ENCODE assay signal across 8 cellular contexts in genomic region chr17:16214190-16215001, GRCh38. TPM values are rescaled to one million over a fixed set of nuclear protein-coding genes. Genes with fewer than 3 reads are reported as not detected.
DNase-seq lines count a peak whose midpoint lies in the region; ATAC-seq and TF ChIP-seq lines count a peak whose summit lies in the region.

No MANE protein-coding gene starts in this region.

- H3K9ac ChIP-seq in Loucy (ENCODE audit: low read depth, low read length, poor library complexity, severe bottlenecking) = peak overlapping the region; percentile 97

- no peak for TF ChIP-seq CTCF in Loucy (conservative IDR thresholded peaks at IDR 0.05; ENCODE audit: low read length)
- no peak for TF ChIP-seq CTCF in testis (IDR thresholded peaks at IDR 0.05)

- peak overlapping the region; percentile 95 to 98 for H3K27ac ChIP-seq in testis

- intact Hi-C loops in testis (cut with DNase I; ENCODE audit: low total_unique reads) = no loop called here

- no peaks in the 10 kb centered on the region for H3K9me2 ChIP-seq in Loucy (replicated peaks; ENCODE audit: low read depth, low read length)

- H3K9me3 ChIP-seq in Loucy (ENCODE audit: insufficient read depth, low read depth, low read length) (no peaks in the 10 kb centered on the region), testis (no peaks in the 10 kb centered on the region)

- WGBS in testis, 2 donors = 3 to 4% methylated on average over 11 to 16 of the region's 16 CpGs

- no peak for ATAC-seq in HG03097 (IDR thresholded peaks at IDR 0.05; ENCODE audit: low FRiP score, unreplicated experiment)

- peak overlapping the region; percentile 95 for H3K4me2 ChIP-seq in Loucy (ENCODE audit: low read depth, low read length, poor library complexity, severe bottlenecking)

- H3K36me3 ChIP-seq in Loucy (ENCODE audit: insufficient read depth, low read length) = no peaks in the 10 kb centered on the region
- no peaks in the 10 kb centered on the region for H3K36me3 ChIP-seq in testis (ENCODE audit: low read depth, missing control alignments)

- H3K27me3 ChIP-seq in Loucy (ENCODE audit: insufficient read depth, low read length, poor library complexity, severe bottlenecking) = peaks cover 7% of the 10 kb centered on the region
- H3K27me3 ChIP-seq in testis = no peaks in the 10 kb centered on the region

- H3K79me2 ChIP-seq in Loucy (ENCODE audit: insufficient read depth, low read length) = peaks cover 92% of the 10 kb centered on the region

- peak; percentile 17 for DNase-seq in DMS 273 (lab: John Stamatoyannopoulos, UW; ENCODE audit: unreplicated experiment)
- no peak for DNase-seq in DMS 273 treated with DMSO at 0.1 percent for 48 hours (lab: John Stamatoyannopoulos, UW)
- DNase-seq in astrocyte of the hippocampus (ENCODE audit: low read depth, low spot score) = peak; percentile 20
- DNase-seq in left kidney (ENCODE audit: low read depth, low spot score) = peak; percentile 18
- no peak for DNase-seq in testis
- no peak for DNase-seq in NCI-H2029 treated with DMSO at 0.1 percent for 48 hours (lab: John Stamatoyannopoulos, UW)

- H3K4me3 ChIP-seq in Loucy (ENCODE audit: low read length, poor library complexity, severe bottlenecking) = peak overlapping the region; percentile 85
- peak overlapping the region; percentile 96 to 99 for H3K4me3 ChIP-seq in testis

- peaks cover 3% of the 10 kb centered on the region for H3F3A ChIP-seq in Loucy (ENCODE audit: low read depth)

- H2AFZ ChIP-seq in Loucy (ENCODE audit: low read length) = peak overlapping the region; percentile 82

- TF ChIP-seq POLR2A in testis (IDR thresholded peaks at IDR 0.05) = no peak

- peaks cover 59% of the 10 kb centered on the region for H4K20me1 ChIP-seq in Loucy (ENCODE audit: insufficient read depth, low read length, poor library complexity, severe bottlenecking)

- H3K4me1 ChIP-seq in Loucy (ENCODE audit: insufficient read depth, low read length, poor library complexity, severe bottlenecking) = peaks cover 43% of the 10 kb centered on the region
- peaks cover 15% of the 10 kb centered on the region for H3K4me1 ChIP-seq in testis

RNA-seq across cellular contexts. Expression of gene NCOR1, which starts 0.9 kb away (rescaled TPM):
- 100 to 1,000 TPM; 270 to 281 TPM for total RNA-seq in testis
- 88.6 TPM for polyA plus RNA-seq in testis (ENCODE audit: insufficient read depth, low read depth, low replicate concordance)

RNA-seq across cellular contexts. Expression of gene PIGL, which starts 2.6 kb away (rescaled TPM):
- total RNA-seq in testis = 10 to 100 TPM; 74.1 to 93.9 TPM
- polyA plus RNA-seq in testis (ENCODE audit: insufficient read depth, low read depth, low replicate concordance) = 31.3 TPM

Comparison
In these comparisons a context has a peak if more than half of its experiments do, and no peak if none do; other contexts are left out.
1. DNase-seq: peak in DMS 273 (single experiment), astrocyte of the hippocampus (single experiment) and left kidney (single experiment); none in DMS 273 treated with DMSO at 0.1 percent for 48 hours (single experiment), testis (single experiment) and NCI-H2029 treated with DMSO at 0.1 percent for 48 hours (single experiment).